Comparison of ENCODE assay signal across 8 cellular contexts in genomic region chr15:99076555-99077308, GRCh38. TPM values are rescaled to one million over a fixed set of nuclear protein-coding genes. Genes with fewer than 3 reads are reported as not detected.
A peak's percentile ranks its signal among the peaks of the same experiment; 100 is the strongest.
DNase-seq lines count a peak whose midpoint lies in the region; ATAC-seq lines count a peak whose summit lies in the region.

No MANE protein-coding gene starts in this region.

- peak; percentile 82 for ATAC-seq in GM21786 (IDR thresholded peaks at IDR 0.05; ENCODE audit: unreplicated experiment)
- no peak for ATAC-seq in HG03039 (IDR thresholded peaks at IDR 0.05; ENCODE audit: unreplicated experiment)

- DNase-seq in GDM1 (lab: John Stamatoyannopoulos, UW) (peak; percentile 71), KBM-7 (peak; percentile 79), OCI-M2 (lab: John Stamatoyannopoulos, UW; ENCODE audit: unreplicated experiment) (peak; percentile 29), glomerular endothelial cell (ENCODE audit: extremely low read depth, low read depth, low spot score) (peak; percentile 52), occipital lobe (lab: John Stamatoyannopoulos, UW) (peak; percentile 30)
- peak; percentile 29 for DNase-seq in activated naive CD4-positive, alpha-beta T cell treated with anti-CD3 and anti-CD28 coated beads, Interleukin-2, amount 50 U/mL, for 16 hours

- in situ Hi-C loops in KBM-7 (cut with MboI; ENCODE audit: low pct_unique_long_range_greater_than_20kb, low sequenced_read_pairs) = no loop called here

RNA-seq across cellular contexts. Expression of gene SYNM, which starts 28.1 kb away (rescaled TPM):
- 8.3 and 8.7 TPM in 2 replicates for total RNA-seq in glomerular endothelial cell
- 6.6 TPM for total RNA-seq in occipital lobe

Comparison
In these comparisons a context has a peak if more than half of its experiments do, and no peak if none do; other contexts are left out.
1. DNase-seq: peak in every context shown above with its lines; median percentile 79 in KBM-7; 71 in GDM1; 52 in glomerular endothelial cell; 30 in occipital lobe; 29 in OCI-M2; 29 in activated naive CD4-positive, alpha-beta T cell treated with anti-CD3 and anti-CD28 coated beads, Interleukin-2, amount 50 U/mL, for 16 hours.